ENCODE assay signal across 8 cellular contexts in the genomic region with DNA sequence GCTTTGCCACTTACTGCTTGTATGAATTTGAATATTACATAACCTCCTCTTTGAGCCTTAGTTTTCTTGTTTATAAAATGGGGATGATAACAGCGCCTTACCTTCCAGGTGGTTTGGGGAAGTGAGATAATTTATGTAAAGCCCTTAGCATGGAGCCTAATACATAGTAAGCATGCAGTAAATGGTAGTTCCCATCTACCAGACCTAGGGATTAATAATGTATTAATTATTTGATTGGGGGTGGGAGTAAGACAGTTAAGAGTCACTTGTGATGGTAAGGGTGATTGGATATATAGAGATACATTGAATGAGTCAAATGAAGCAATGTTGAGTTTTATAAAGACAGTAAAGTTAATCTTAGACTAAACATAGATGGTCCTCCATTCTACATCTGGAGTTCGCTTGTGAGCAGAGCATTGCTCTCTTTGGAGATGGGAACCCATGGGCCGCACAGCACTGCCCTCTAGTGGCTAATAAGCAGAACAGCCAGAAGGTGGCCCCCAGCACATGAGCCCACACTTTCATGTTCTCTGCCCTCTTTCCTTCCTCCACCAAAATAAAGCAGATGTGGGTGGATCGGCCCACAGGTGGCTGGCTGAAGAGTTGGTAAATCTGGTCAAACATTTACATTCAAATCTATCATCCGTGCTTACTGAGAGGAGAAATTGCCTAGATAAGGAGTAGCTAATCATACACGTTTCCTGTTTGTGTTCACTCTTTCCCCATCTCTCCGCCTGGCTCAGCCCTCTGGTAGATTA. TPM values are rescaled to one million over a fixed set of nuclear protein-coding genes. Genes with fewer than 3 reads are reported as not detected.
DNase-seq lines count a peak whose midpoint lies in the region; ATAC-seq, FAIRE-seq and TF ChIP-seq lines count a peak whose summit lies in the region.

No MANE protein-coding gene starts in this region.

- H4K5ac ChIP-seq in mesendoderm (ENCODE audit: low read length), result no peak overlapping the region

- H2BK120ac ChIP-seq in mesendoderm (ENCODE audit: low read depth, low read length), result no peak overlapping the region

- H3K27ac ChIP-seq in mesendoderm (ENCODE audit: low read depth, low read length), result no peak overlapping the region

- no peak overlapping the region for H3K4ac ChIP-seq in mesendoderm (ENCODE audit: low read depth, low read length)

- H2AK5ac ChIP-seq in mesendoderm (ENCODE audit: low read length), result no peak overlapping the region

- no peak overlapping the region for H3K18ac ChIP-seq in mesendoderm (ENCODE audit: low read length)

- no peak overlapping the region for H3K56ac ChIP-seq in mesendoderm (ENCODE audit: low read length)

- H3K36me3 ChIP-seq in mesendoderm (ENCODE audit: control insufficient read depth, insufficient read depth, low read length), result peaks cover 8% of the 10 kb centered on the region

- no peaks in the 10 kb centered on the region for H3K27me3 ChIP-seq in mesendoderm (ENCODE audit: insufficient read depth, low read length, poor library complexity)

- CTCF ChIA-PET in AG04449 (lab: Yijun Ruan, JAX), result interaction anchor here (0.7 to 21.1 kb wide), 33 partner anchors 9 to 566 kb away, joined by 3 to 726 read pairs (median 5); partner anchors contain the start of genes ACVR1B, ACVRL1 and ANKRD33

- peaks cover 4% of the 10 kb centered on the region for H3K4me1 ChIP-seq in mesendoderm (ENCODE audit: control insufficient read depth, low read depth, low read length)

- peak; percentile 91 for TF ChIP-seq CTCF in AG04449 (IDR thresholded peaks at IDR 0.05; ENCODE audit: insufficient read depth, low read length, missing control alignments)

- no CpG with 5 or more reads among the region's 7 CpGs for WGBS in mesendoderm (ENCODE audit: extremely low coverage, insufficient coverage, low lambda C conversion rate)

- no peak overlapping the region for H3K4me2 ChIP-seq in mesendoderm (ENCODE audit: low read length)

- no peak overlapping the region for H4K8ac ChIP-seq in mesendoderm (ENCODE audit: low read depth, low read length)

- peak; percentile 92 for FAIRE-seq in GM18507 (lab: Jason Lieb, UNC)

- H2BK15ac ChIP-seq in mesendoderm (replicated peaks; ENCODE audit: low read depth), result no peak overlapping the region

- H3K79me1 ChIP-seq in mesendoderm (ENCODE audit: low read length), result peaks cover 3% of the 10 kb centered on the region

- ATAC-seq in HG03378 (IDR thresholded peaks at IDR 0.05; ENCODE audit: unreplicated experiment), result peak; percentile 68

- no peaks in the 10 kb centered on the region for H3K79me2 ChIP-seq in mesendoderm (ENCODE audit: control insufficient read depth, insufficient read depth, low read length)

- no peak overlapping the region for H3K9ac ChIP-seq in mesendoderm (ENCODE audit: low read length)

- no peak overlapping the region for H3K23ac ChIP-seq in mesendoderm (ENCODE audit: low read length)

- no peak overlapping the region for H2BK5ac ChIP-seq in mesendoderm (ENCODE audit: low read length)

- DNase-seq in AG04449 (ENCODE audit: low read depth, low spot score) (no peak), GM18507 (ENCODE audit: extremely low spot score, insufficient read length, low read depth) (peak; percentile 68), NCI-H748 (lab: John Stamatoyannopoulos, UW; ENCODE audit: unreplicated experiment) (peak; percentile 54), mesendoderm (peak; percentile 65)
- DNase-seq in activated CD4-positive, alpha-beta T cell treated with anti-CD3 and anti-CD28 coated beads, Interleukin-2, amount 50 U/mL, for 4 hours, result peak; percentile 54 to 55
- DNase-seq in effector CD8-positive, alpha-beta T cell (lab: John Stamatoyannopoulos, UW), result peak; percentile 53
- DNase-seq in stimulated activated CD8-positive, alpha-beta memory T cell treated with anti-CD3 and anti-CD28 coated beads, Interleukin-7, amount 100 ng/mL, for 24 hours (ENCODE audit: low read depth), result peak; percentile 26

- POLR2A ChIA-PET in AG04449 (lab: Yijun Ruan, JAX), result no interaction called here

- no peak overlapping the region for H3K4me3 ChIP-seq in AG04449 (ENCODE audit: low read depth, low read length)
- H3K4me3 ChIP-seq in mesendoderm (ENCODE audit: low read length), result no peak overlapping the region

RNA-seq across cellular contexts. Expression of gene TAMALIN, which starts 26.5 kb away (rescaled TPM):
- polyA plus RNA-seq in mesendoderm (2013, experiment 1 of 2), result 0.95 TPM
- polyA plus RNA-seq in mesendoderm (2013, experiment 2 of 2), result 0.91 TPM

RNA-seq across cellular contexts. Expression of gene ACVR1B, which starts 28.7 kb away (rescaled TPM):
- 9.9 TPM for polyA plus RNA-seq in mesendoderm (2013, experiment 1 of 2)
- 9.5 TPM for polyA plus RNA-seq in mesendoderm (2013, experiment 2 of 2)
